22 cellular contexts compared by ENCODE assay signal in the genomic region with DNA sequence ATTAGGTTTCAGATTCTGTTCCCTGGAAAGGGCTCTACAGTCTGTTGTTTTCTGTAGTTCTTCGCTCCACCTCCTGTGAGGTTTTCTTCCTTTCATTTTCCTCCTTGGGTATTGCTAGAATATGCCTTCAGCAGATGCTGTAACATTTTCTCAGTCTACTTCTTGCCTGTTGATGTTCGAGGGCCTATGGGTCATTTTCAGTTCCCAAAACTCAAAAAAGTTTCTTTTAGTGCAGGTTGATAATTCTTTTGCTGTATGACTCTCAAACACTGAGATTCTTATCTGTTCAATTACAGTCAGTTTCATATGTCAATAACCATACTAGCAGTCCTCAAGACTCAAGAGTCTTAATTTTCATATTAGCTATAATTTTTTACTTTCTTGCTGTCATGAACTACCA.
A peak's percentile ranks its signal among the peaks of the same experiment; 100 is the strongest.
DNase-seq lines count a peak whose midpoint lies in the region; ATAC-seq and TF ChIP-seq lines count a peak whose summit lies in the region.
"Had no signal": no experiment of that assay in that cellular context is flagged by ENCODE, and none has a peak within 500 bp of the region (broad histone marks: within the 10 kb centered on the region; RNA-seq: fewer than 3 reads in every experiment).

No MANE protein-coding gene starts in this region.

- H2BK12ac ChIP-seq in mesenchymal stem cell (ENCODE audit: low read length in 2 of 2) = no peak overlapping the region

- H3K27ac ChIP-seq in mesenchymal stem cell (ENCODE audit: low read length, poor library complexity, severe bottlenecking) = no peak overlapping the region
- H3K27ac ChIP-seq: ascending aorta, heart right ventricle, lower lobe of right lung, Peyer's patch had no signal

- H3K4me2 ChIP-seq in mesenchymal stem cell (ENCODE audit: low read length, poor library complexity, severe bottlenecking) = no peak overlapping the region

- H2BK5ac ChIP-seq in mesenchymal stem cell (ENCODE audit: low read depth, low read length, poor library complexity, severe bottlenecking) = no peak overlapping the region

- DNase-seq in GM12865 (ENCODE audit: low read depth) = peak; percentile 51
- no peak for DNase-seq in COLO829 (ENCODE audit: low spot score)
- DNase-seq in activated CD4-positive, CD25-positive, alpha-beta regulatory T cell treated with anti-CD3 and anti-CD28 coated beads, Interleukin-2, amount 50 U/mL, for 72 hours = no peak
- DNase-seq in mesenchymal stem cell = no peak
- DNase-seq in AG08395 (ENCODE audit: low spot score) = no peak
- DNase-seq: activated CD4-positive, alpha-beta T cell treated with anti-CD3 and anti-CD28 coated beads for 4 hours; activated CD8-positive, alpha-beta memory T cell treated with anti-CD3 and anti-CD28 coated beads, Interleukin-2, amount 50 U/mL, for 48 hours; activated naive CD4-positive, alpha-beta T cell treated with Interleukin-2 at 50 U/mL for 16 hours; C1 segment of cervical spinal cord; cerebellar nuclear complex; DMS53; effector memory CD8-positive, alpha-beta T cell; heart right ventricle; lower lobe of right lung; NCI-H82; Peyer's patch; right cardiac atrium had no signal

- no peaks in the 10 kb centered on the region for H3K36me3 ChIP-seq in mesenchymal stem cell (ENCODE audit: control insufficient read depth in 1 of 2, insufficient read depth in 2 of 2, low read depth in 1 of 2, low read length in 2 of 2)
- H3K36me3 ChIP-seq: ascending aorta, heart right ventricle, lower lobe of right lung, Peyer's patch had no signal

- WGBS in mesenchymal stem cell = 88% methylated on average over 1 of the region's 2 CpGs

- H4K8ac ChIP-seq in mesenchymal stem cell (ENCODE audit: low read length) = no peak overlapping the region

- H3K27me3 ChIP-seq in mesenchymal stem cell (ENCODE audit: control insufficient read depth in 1 of 2, insufficient read depth in 1 of 2, low read length in 2 of 2) = no peaks in the 10 kb centered on the region
- H3K27me3 ChIP-seq: ascending aorta, heart right ventricle, Peyer's patch had no signal

- no peak overlapping the region for H3K9ac ChIP-seq in mesenchymal stem cell (ENCODE audit: low read length)

- H3K4me3 ChIP-seq in GM12865 (ENCODE audit: low read depth, low read length) (no peak overlapping the region), mesenchymal stem cell (ENCODE audit: insufficient read depth in 1 of 2, low read depth in 1 of 2, low read length in 2 of 2) (no peak overlapping the region)
- H3K4me3 ChIP-seq: ascending aorta, heart right ventricle, lower lobe of right lung, Peyer's patch had no signal

- no peak overlapping the region for H3K18ac ChIP-seq in mesenchymal stem cell (ENCODE audit: low read depth in 1 of 2, low read length in 2 of 2)

- H3K79me1 ChIP-seq in mesenchymal stem cell (replicated peaks; ENCODE audit: low read length, poor library complexity, severe bottlenecking) = no peaks in the 10 kb centered on the region

- no peaks in the 10 kb centered on the region for H3K4me1 ChIP-seq in mesenchymal stem cell (ENCODE audit: control insufficient read depth, insufficient read depth, low read depth, low read length)
- H3K4me1 ChIP-seq: ascending aorta, heart right ventricle, lower lobe of right lung, Peyer's patch had no signal

- H3K9me3 ChIP-seq in mesenchymal stem cell (ENCODE audit: control insufficient read depth, low read length) = no peaks in the 10 kb centered on the region
- H3K9me3 ChIP-seq: ascending aorta, lower lobe of right lung had no signal

- H2AFZ ChIP-seq in mesenchymal stem cell (ENCODE audit: low read depth, low read length) = no peak overlapping the region

- no peak overlapping the region for H2BK120ac ChIP-seq in mesenchymal stem cell (ENCODE audit: low read depth, low read length)

- ATAC-seq in GM19023 (IDR thresholded peaks at IDR 0.05; ENCODE audit: unreplicated experiment) (peak; percentile 73), GM21576 (IDR thresholded peaks at IDR 0.05; ENCODE audit: unreplicated experiment) (peak; percentile 81), HG03095 (IDR thresholded peaks at IDR 0.05; ENCODE audit: unreplicated experiment) (peak; percentile 68)
- ATAC-seq: effector memory CD8-positive, alpha-beta T cell; heart right ventricle; HepG2; lower lobe of right lung; right cardiac atrium had no signal

- H2AK5ac ChIP-seq in mesenchymal stem cell (ENCODE audit: low read length, severe bottlenecking) = no peak overlapping the region

- no peak overlapping the region for H2BK15ac ChIP-seq in mesenchymal stem cell (ENCODE audit: low read depth, poor library complexity, severe bottlenecking)

- H4K91ac ChIP-seq in mesenchymal stem cell (ENCODE audit: low read length) = no peak overlapping the region

- H3K4ac ChIP-seq in mesenchymal stem cell (ENCODE audit: low read depth in 1 of 2, low read length in 2 of 2) = no peak overlapping the region

- no peak overlapping the region for H3K23ac ChIP-seq in mesenchymal stem cell (ENCODE audit: low read length in 2 of 2)

- H3K14ac ChIP-seq in mesenchymal stem cell (ENCODE audit: low read length in 2 of 2) = no peak overlapping the region

- no peak for TF ChIP-seq CTCF in GM12865 (IDR thresholded peaks at IDR 0.05; ENCODE audit: insufficient read depth, low read depth, low read length, missing control alignments)
